16 cellular contexts compared by ENCODE assay signal in the genomic region with DNA sequence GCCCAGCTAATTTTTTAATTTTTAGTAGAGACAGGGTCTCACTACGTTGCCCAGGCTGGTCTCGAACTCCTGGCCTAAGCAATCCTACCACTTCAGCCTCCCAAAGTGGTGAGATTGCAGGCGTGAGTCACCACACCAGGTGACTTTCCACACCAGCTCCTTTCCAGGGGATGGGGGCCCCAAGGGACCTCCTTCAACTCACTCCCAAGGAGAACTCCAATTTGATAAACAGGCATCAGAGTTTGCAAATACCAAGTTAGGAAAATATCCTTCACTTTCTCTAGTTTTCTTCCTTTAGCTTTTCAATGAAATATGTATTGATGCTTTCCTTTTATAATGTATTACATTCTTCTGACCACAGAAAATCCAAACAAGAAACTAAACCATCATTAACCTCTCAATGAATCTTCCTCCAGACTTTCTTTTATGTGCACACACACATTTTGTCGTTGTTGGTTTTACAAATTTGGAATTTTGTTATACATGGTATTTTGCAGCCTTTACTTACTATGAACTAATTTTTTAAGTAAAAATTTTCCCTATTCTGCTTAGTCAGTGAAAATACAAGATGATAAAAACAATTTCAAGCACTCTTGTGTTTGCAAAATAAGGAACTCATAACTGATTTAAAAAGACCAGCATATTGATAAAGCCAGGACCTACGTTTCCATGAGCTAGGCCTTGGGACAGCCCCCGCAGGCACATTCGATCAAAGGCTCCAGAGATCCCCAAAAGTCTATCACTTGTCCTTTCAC. TPM values are rescaled to one million over a fixed set of nuclear protein-coding genes. Genes with fewer than 3 reads are reported as not detected.
DNase-seq lines count a peak whose midpoint lies in the region; ATAC-seq, FAIRE-seq and TF ChIP-seq lines count a peak whose summit lies in the region.
"Had no signal": no experiment of that assay in that cellular context is flagged by ENCODE, and none has a peak within 500 bp of the region (broad histone marks: within the 10 kb centered on the region; RNA-seq: fewer than 3 reads in every experiment).

No MANE protein-coding gene starts in this region.

- H3K36me3 ChIP-seq in HepG2 (replicated peaks in 1 of 2; ENCODE audit: control insufficient read depth in 1 of 2, insufficient read depth in 2 of 2, low read length in 2 of 2): no peaks in the 10 kb centered on the region
- no peaks in the 10 kb centered on the region for H3K36me3 ChIP-seq in right lobe of liver
- H3K36me3 ChIP-seq in K562 (ENCODE audit: control insufficient read depth, insufficient read depth, low read length): no peaks in the 10 kb centered on the region
- H3K36me3 ChIP-seq: BE2C had no signal

- no peak overlapping the region for H3K9ac ChIP-seq in HepG2 (ENCODE audit: insufficient read depth, low read depth, low read length)
- H3K9ac ChIP-seq in K562 (ENCODE audit: insufficient read depth in 1 of 2, low read depth in 2 of 2, low read length in 2 of 2): no peak overlapping the region

- H3K27me3 Mint-ChIP-seq in immature natural killer cell (ENCODE audit: low read depth in 3 of 3) (peaks cover 2 to 4% (median 4%) of the 10 kb centered on the region in 3 donors), Calu3 (ENCODE audit: unreplicated experiment) (peaks cover 15% of the 10 kb centered on the region), T-cell (peaks cover 10% of the 10 kb centered on the region in 2 donors)

- TF ChIP-seq CTCF in HepG2 (CRISPR knock-in tag; IDR thresholded peaks at IDR 0.05): no peak
- TF ChIP-seq CTCF in right lobe of liver (IDR thresholded peaks at IDR 0.05): no peak
- TF ChIP-seq CTCF in K562 (IDR thresholded peaks at IDR 0.05 in 2 of 3, conservative IDR thresholded peaks at IDR 0.05 in 1 of 3; ENCODE audit: insufficient read depth in 2 of 3, low read depth in 1 of 3, low read length in 3 of 3): no peak
- no peak for TF ChIP-seq CTCF in Calu3 (IDR thresholded peaks at IDR 0.05; ENCODE audit: unreplicated experiment)

- POLR2A ChIA-PET in HepG2 (lab: Yijun Ruan, JAX): no interaction called here
- POLR2A ChIA-PET in K562 (lab: Yijun Ruan, JAX): no interaction called here
- POLR2A ChIA-PET in T-cell (lab: Charles Lee): no interaction called here

- H3K79me2 ChIP-seq in HepG2 (ENCODE audit: insufficient read depth, low read length) (no peaks in the 10 kb centered on the region), K562 (ENCODE audit: control insufficient read depth, insufficient read depth, low read length) (no peaks in the 10 kb centered on the region)

- H3K36me3 Mint-ChIP-seq in immature natural killer cell: peaks cover 0 to 5% (median 3%) of the 10 kb centered on the region in 3 donors
- no peaks in the 10 kb centered on the region for H3K36me3 Mint-ChIP-seq in Calu3 (ENCODE audit: insufficient read depth, unreplicated experiment)
- no peaks in the 10 kb centered on the region for H3K36me3 Mint-ChIP-seq in T-cell
- H3K36me3 Mint-ChIP-seq: CD4-positive, alpha-beta memory T cell had no signal

- no peak overlapping the region for H3K27ac ChIP-seq in HepG2 (ENCODE audit: extremely low read length, insufficient read depth, low read length)
- no peak overlapping the region for H3K27ac ChIP-seq in right lobe of liver
- no peak overlapping the region for H3K27ac ChIP-seq in K562 (ENCODE audit: extremely low read depth, low read depth, low read length)
- H3K27ac ChIP-seq: 22Rv1 had no signal

- H3K4me2 ChIP-seq in HepG2 (ENCODE audit: low read depth, low read length) (no peak overlapping the region), K562 (ENCODE audit: insufficient read depth, low read length) (no peak overlapping the region)
- H3K4me2 ChIP-seq: GM23338 had no signal

- DNase-seq in HepG2 (ENCODE audit: low spot score) (no peak), right lobe of liver (no peak), K562 (ENCODE audit: extremely low read depth in 1 of 4, low spot score in 3 of 4) (no peak), immature natural killer cell (no peak), Calu3 (no peak), T-cell (no peak)
- DNase-seq: BE2C; CD4-positive, alpha-beta memory T cell; DMS79 treated with DMSO at 0.1 percent for 48 hours; GF-D8; HCEC 1CT had no signal

- BruUV-seq in HepG2 (replicated peaks; lab: Mats Ljungman, UMichigan): no TSS peak
- no TSS peak for BruUV-seq in K562 (replicated peaks; lab: Mats Ljungman, UMichigan)
- no TSS peak for BruUV-seq in Calu3 (replicated peaks; lab: Mats Ljungman, UMichigan)

- H3K9me3 Mint-ChIP-seq in immature natural killer cell (no peaks in the 10 kb centered on the region), Calu3 (ENCODE audit: low read depth, unreplicated experiment) (peaks cover 2% of the 10 kb centered on the region), T-cell (no peaks in the 10 kb centered on the region)
- H3K9me3 Mint-ChIP-seq: GM23338 had no signal

- intact Hi-C loops in HepG2 (cut with micrococcal nuclease; ENCODE audit: unreplicated experiment): no loop called here
- intact Hi-C loops in right lobe of liver (cut with DNase I): no loop called here
- intact Hi-C loops in K562 (cut with micrococcal nuclease): no loop called here
- intact Hi-C loops in Calu3 (cut with micrococcal nuclease; ENCODE audit: unreplicated experiment): no loop called here

- H3K27ac Mint-ChIP-seq in immature natural killer cell (peak overlapping the region; percentile 35 to 93 (median 86)), Calu3 (ENCODE audit: unreplicated experiment) (no peak overlapping the region), T-cell (no peak overlapping the region)
- H3K27ac Mint-ChIP-seq: CD4-positive, alpha-beta memory T cell; GM23338 had no signal

- TF ChIP-seq RAD21 in HepG2 (CRISPR knock-in tag; IDR thresholded peaks at IDR 0.05): no peak
- TF ChIP-seq RAD21 in K562 (CRISPR knock-in tag; conservative IDR thresholded peaks at IDR 0.05 in 1 of 2, IDR thresholded peaks at IDR 0.05 in 1 of 2): no peak

- peaks cover 0 to 21% of the 10 kb centered on the region in 2 experiments; a peak in 3 of 5 replicates for H3K27me3 ChIP-seq in HepG2 (ENCODE audit: control insufficient read depth in 1 of 2, insufficient read depth in 2 of 2, low read length in 2 of 2)
- no peaks in the 10 kb centered on the region for H3K27me3 ChIP-seq in right lobe of liver
- H3K27me3 ChIP-seq in K562 (ENCODE audit: control insufficient read depth in 2 of 2, insufficient read depth in 2 of 2, low read length in 2 of 2): no peaks in the 10 kb centered on the region; a peak in 1 of 5 replicates
- H3K27me3 ChIP-seq: BE2C had no signal

- H4K20me1 ChIP-seq in HepG2 (ENCODE audit: insufficient read depth, low read length) (no peaks in the 10 kb centered on the region), K562 (replicated peaks; ENCODE audit: control insufficient read depth, insufficient read depth, low read length) (no peaks in the 10 kb centered on the region)

- no peaks in the 10 kb centered on the region for H3K4me1 ChIP-seq in HepG2 (ENCODE audit: insufficient read depth, low read length)
- no peaks in the 10 kb centered on the region for H3K4me1 ChIP-seq in right lobe of liver
- H3K4me1 ChIP-seq in K562 (replicated peaks in 1 of 2; ENCODE audit: control insufficient read depth in 2 of 2, insufficient read depth in 2 of 2, low read length in 2 of 2): no peaks in the 10 kb centered on the region
- H3K4me1 ChIP-seq: BE2C had no signal

- no peak for FAIRE-seq in HepG2 (lab: Jason Lieb, UNC)
- no peak for FAIRE-seq in K562 (lab: Jason Lieb, UNC)
- FAIRE-seq: H54 had no signal

- H3K9me1 ChIP-seq in K562 (ENCODE audit: control insufficient read depth, insufficient read depth, low read length): no peaks in the 10 kb centered on the region

- TF ChIP-seq EP300 in HepG2 (IDR thresholded peaks at IDR 0.05; ENCODE audit: low read depth in 2 of 2, low read length in 2 of 2) (no peak), HepG2 (CRISPR knock-in tag; IDR thresholded peaks at IDR 0.05; ENCODE audit: borderline replicate concordance) (no peak), K562 (IDR thresholded peaks at IDR 0.05; ENCODE audit: low read length) (no peak)

- H3K9me3 ChIP-seq in HepG2 (ENCODE audit: low read length) (no peaks in the 10 kb centered on the region), right lobe of liver (no peaks in the 10 kb centered on the region), K562 (replicated peaks; ENCODE audit: control insufficient read depth, insufficient read depth, low read depth, low read length) (no peaks in the 10 kb centered on the region)
- H3K9me3 ChIP-seq: BE2C had no signal

- CTCF ChIA-PET in HepG2 (lab: Yijun Ruan, JAX; ENCODE audit: low intra/inter-chr PET ratio, low total read pairs) (no interaction called here), K562 (lab: Yijun Ruan, JAX; ENCODE audit: low intra/inter-chr PET ratio) (no interaction called here), Calu3 (lab: Charles Lee) (no interaction called here), T-cell (lab: Charles Lee) (no interaction called here)

- H2AFZ ChIP-seq in HepG2 (ENCODE audit: low read length): no peak overlapping the region
- no peak overlapping the region for H2AFZ ChIP-seq in K562 (ENCODE audit: low read depth, low read length)
- H2AFZ ChIP-seq: GM23338 had no signal

- H3K4me1 Mint-ChIP-seq in immature natural killer cell: peaks cover 46 to 78% of the 10 kb centered on the region in 2 donors
- H3K4me1 Mint-ChIP-seq in Calu3 (ENCODE audit: low read depth, unreplicated experiment): no peaks in the 10 kb centered on the region
- peaks cover 4 to 12% (median 6%) of the 10 kb centered on the region in 3 donors for H3K4me1 Mint-ChIP-seq in T-cell

- ATAC-seq in HepG2 (no peak), right lobe of liver (no peak), K562 (no peak), HG02642 (IDR thresholded peaks at IDR 0.05; ENCODE audit: poor library complexity, unreplicated experiment) (no peak), T-cell (replicated peaks in 1 of 4) (no peak)
- ATAC-seq: GM23338 had no signal

- H3K4me3 ChIP-seq in HepG2 (replicated peaks in 1 of 3; ENCODE audit: insufficient read depth in 1 of 3, low read depth in 2 of 3, low read length in 3 of 3): no peak overlapping the region
- H3K4me3 ChIP-seq in right lobe of liver: no peak overlapping the region
- H3K4me3 ChIP-seq in K562: no peak overlapping the region
- H3K4me3 ChIP-seq: GM23338 had no signal

- in situ Hi-C loops in HepG2 (cut with HindIII; ENCODE audit: extremely low pct_ligation_motif_present, low pct_unique_long_range_greater_than_20kb) (no loop called here), K562 (cut with MboI) (no loop called here)

- 20% methylated on average over 7 of the region's 7 CpGs for WGBS in HepG2 (ENCODE audit: low lambda C conversion rate)
- WGBS in right lobe of liver (ENCODE audit: insufficient coverage, low coverage, low lambda C conversion rate, missing lambda C conversion rate): 63% methylated on average over 7 of the region's 7 CpGs
- 0% methylated on average over 5 of the region's 7 CpGs for WGBS in K562 (ENCODE audit: insufficient coverage, low coverage, missing lambda C conversion rate)

- H3K4me3 Mint-ChIP-seq in immature natural killer cell: peak overlapping the region in 4 of 5 donors; percentile 21 to 66 (median 45)
- H3K4me3 Mint-ChIP-seq in Calu3 (ENCODE audit: low read depth, unreplicated experiment): no peak overlapping the region
- H3K4me3 Mint-ChIP-seq in T-cell: no peak overlapping the region
- H3K4me3 Mint-ChIP-seq: CD14-positive monocyte; CD4-positive, alpha-beta memory T cell; GM23338 had no signal

- TF ChIP-seq POLR2A in HepG2 (IDR thresholded peaks at IDR 0.05; ENCODE audit: insufficient read depth in 1 of 2, low read depth in 2 of 2, low read length in 2 of 2): no peak
- TF ChIP-seq POLR2A in right lobe of liver (IDR thresholded peaks at IDR 0.05): no peak
- no peak for TF ChIP-seq POLR2A in K562 (conservative IDR thresholded peaks at IDR 0.05)

RNA-seq across cellular contexts. Expression of gene GAS7, which starts 32.0 kb away (rescaled TPM):
- total RNA-seq in HepG2 (2016; rRNA removed; fragmentation: Illumina TruSeq; extraction: Trizol) (5.2 and 6.9 TPM in 2 replicates), right lobe of liver (1 to 10 TPM; 1.6 to 7.1 (median 2.7) TPM), K562 (2014; rRNA removed) (0.29 TPM in 1 of 2 replicates, not detected in the other), K562 (2014; rRNA removed; fragmentation: Illumina TruSeq; extraction: Trizol) (not detected in 2 replicates), K562 (2015; rRNA removed; fragmentation: Illumina TruSeq; extraction: Trizol) (0.11 TPM in 2 replicates), K562 (2021) (0.16 and 0.33 TPM in 2 replicates), Calu3 (2022) (0.42 and 0.59 TPM in 2 replicates), T-cell (10 to 100 TPM in 1 of 5 donors, 1 to 10 TPM in 3, under 1 TPM in 1; 0.93 to 10.5 (median 3.8) TPM)
- total RNA-seq in HepG2 (2016; cell fraction: cytosol; rRNA removed; fragmentation: Illumina TruSeq; extraction: Trizol; ENCODE audit: low read depth): 1.0 and 1.4 TPM in 2 replicates
- total RNA-seq in HepG2 (2016; cell fraction: insoluble cytoplasmic fraction; rRNA removed; fragmentation: Illumina TruSeq; extraction: Trizol): 4.7 and 6.1 TPM in 2 replicates
- 3.3 and 4.7 TPM in 2 replicates for total RNA-seq in HepG2 (2016; cell fraction: membrane; rRNA removed; fragmentation: Illumina TruSeq; extraction: Trizol)
- total RNA-seq in HepG2 (2016; cell fraction: nucleus; rRNA removed; fragmentation: Illumina TruSeq; extraction: Trizol): 3.9 and 4.4 TPM in 2 replicates
- polyA plus RNA-seq in HepG2 (2011; rRNA removed) (0.55 and 1.0 TPM in 2 replicates), K562 (2011; rRNA removed) (not detected in 2 replicates), K562 (2014; fragmentation: Illumina TruSeq; extraction: Trizol) (not detected in 2 replicates), K562 (2014; fragmentation: Nextera tagmentation; extraction: Ambion mirVana) (not detected), K562 (2014; rRNA removed) (not detected in 2 replicates), immature natural killer cell (10 to 100 TPM in 2 of 3 donors, 1 to 10 TPM in 1; 8.1 to 31.2 (median 13.7) TPM)
- 0.29 and 0.79 TPM in 2 replicates for polyA plus RNA-seq in HepG2 (2011; cell fraction: cytosol; rRNA removed)
- 0.54 and 0.76 TPM in 2 replicates for polyA plus RNA-seq in HepG2 (2011; cell fraction: nucleus; rRNA removed)
- 0.34 and 0.36 TPM in 2 replicates for polyA plus RNA-seq in HepG2 (2012)
- 0.76 and 0.88 TPM in 2 replicates for polyA plus RNA-seq in HepG2 (2016; cell fraction: cytosol; fragmentation: Illumina TruSeq; extraction: Trizol; ENCODE audit: low read depth)
- polyA plus RNA-seq in HepG2 (2016; cell fraction: insoluble cytoplasmic fraction; fragmentation: Illumina TruSeq; extraction: Trizol; ENCODE audit: low read depth): 3.5 and 3.7 TPM in 2 replicates
- polyA plus RNA-seq in HepG2 (2016; cell fraction: membrane; fragmentation: Illumina TruSeq; extraction: Trizol; ENCODE audit: low read depth): 2.3 and 3.5 TPM in 2 replicates
- polyA plus RNA-seq in HepG2 (2016; cell fraction: nucleus; fragmentation: Illumina TruSeq; extraction: Trizol; ENCODE audit: insufficient read depth, low read depth): 2.7 and 3.7 TPM in 2 replicates
- polyA minus RNA-seq in HepG2 (2011; rRNA and poly(A)+ RNA removed; ENCODE audit: low replicate concordance): 2.3 and 4.2 TPM in 2 replicates
- 1.1 and 1.7 TPM in 2 replicates for polyA minus RNA-seq in HepG2 (2011; cell fraction: cytosol; rRNA and poly(A)+ RNA removed)
- polyA minus RNA-seq in HepG2 (2011; cell fraction: nucleus; rRNA and poly(A)+ RNA removed): 1.0 and 1.1 TPM in 2 replicates
- not detected in 2 replicates for total RNA-seq in K562 (2011; cell fraction: chromatin; rRNA removed; ENCODE audit: low replicate concordance)
- total RNA-seq in K562 (2011; cell fraction: nucleolus; rRNA removed): not detected in 2 replicates
- not detected in 2 replicates for total RNA-seq in K562 (2011; cell fraction: nucleoplasm; rRNA removed)
- polyA plus RNA-seq in K562 (2011; cell fraction: cytosol; rRNA removed): 0.03 TPM in 1 of 2 replicates, not detected in the other
- polyA plus RNA-seq in K562 (2011; cell fraction: nucleus; rRNA removed): not detected in 2 replicates
- polyA plus RNA-seq in K562 (2012): 0.05 and 0.19 TPM in 2 replicates
- not detected in 2 replicates for polyA minus RNA-seq in K562 (2011; rRNA and poly(A)+ RNA removed)
- not detected in 2 replicates for polyA minus RNA-seq in K562 (2011; cell fraction: cytosol; rRNA and poly(A)+ RNA removed)
- polyA minus RNA-seq in K562 (2011; cell fraction: nucleus; rRNA and poly(A)+ RNA removed): not detected in 2 replicates

Comparison
In these comparisons a context has a peak if more than half of its experiments do, and no peak if none do; other contexts are left out.
1. H3K27ac Mint-ChIP-seq: peak in immature natural killer cell (6 of 6); none in Calu3 (single experiment) and T-cell (0 of 2).
2. H3K4me3 Mint-ChIP-seq: peak in immature natural killer cell (4 of 5); none in Calu3 (single experiment) and T-cell (0 of 3).
3. Of the 241 proteins assayed by ChIP-seq in both HepG2 and K562: peak only in HepG2: MAFF and MAFK; only in K562: none; in both: none; in neither: 239.